ENCODE assay signal across 8 cellular contexts in the genomic region with DNA sequence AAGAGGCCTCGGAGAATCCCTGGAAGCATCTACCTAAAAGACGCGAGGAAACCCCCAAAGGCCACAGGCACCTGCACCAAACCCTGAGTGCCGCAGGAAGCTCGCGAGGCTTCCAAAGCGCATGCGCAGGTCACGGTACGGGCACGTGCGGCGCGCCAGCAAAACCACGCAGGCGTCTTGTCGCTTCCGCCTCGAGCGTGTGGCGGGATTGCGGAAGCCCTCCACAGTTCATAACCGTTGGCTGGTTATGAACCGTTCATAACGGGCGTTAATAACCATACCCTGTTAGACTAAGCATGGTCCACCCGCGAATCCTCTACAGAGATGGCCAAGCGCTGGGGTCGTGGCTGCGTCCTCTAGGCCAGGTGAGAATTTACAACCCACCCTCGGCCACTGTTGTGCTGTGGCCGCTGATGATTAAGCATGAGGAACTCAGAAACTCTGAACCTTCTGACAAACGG. TPM values are rescaled to one million over a fixed set of nuclear protein-coding genes. Genes with fewer than 3 reads are reported as not detected.
DNase-seq lines count a peak whose midpoint lies in the region; ATAC-seq and TF ChIP-seq lines count a peak whose summit lies in the region.

No MANE protein-coding gene starts in this region.

- H3K27ac Mint-ChIP-seq in activated naive CD8-positive, alpha-beta T cell: peak overlapping the region; percentile 97
- H3K27ac Mint-ChIP-seq in immature natural killer cell: peak overlapping the region; percentile 78 to 91 (median 85)

- peak overlapping the region; percentile 77 for H3K4me3 Mint-ChIP-seq in activated naive CD8-positive, alpha-beta T cell
- peak overlapping the region; percentile 77 to 87 (median 84) for H3K4me3 Mint-ChIP-seq in immature natural killer cell

- ATAC-seq in GM19395 (IDR thresholded peaks at IDR 0.05; ENCODE audit: unreplicated experiment): no peak

- in situ Hi-C loops in GM13977 (cut with MboI; ENCODE audit: low pct_unique_long_range_greater_than_20kb, low sequenced_read_pairs, unreplicated experiment): no loop called here

- no peak for TF ChIP-seq CTCF in GM13977 (IDR thresholded peaks at IDR 0.05; ENCODE audit: extremely low read depth, insufficient read depth, missing control alignments)

- no peaks in the 10 kb centered on the region for H3K27me3 Mint-ChIP-seq in activated naive CD8-positive, alpha-beta T cell
- H3K27me3 Mint-ChIP-seq in immature natural killer cell (ENCODE audit: low read depth in 3 of 3): peaks cover 0 to 11% (median 5%) of the 10 kb centered on the region in 3 donors

- DNase-seq in GM13977 (ENCODE audit: low spot score) (peak; percentile 87), SHP77 (lab: John Stamatoyannopoulos, UW) (peak; percentile 77 to 80), immature natural killer cell (peak; percentile 80 to 83 (median 81)), UCSD-AML1 (lab: John Stamatoyannopoulos, UW; ENCODE audit: unreplicated experiment) (no peak), OCI-M1 (lab: John Stamatoyannopoulos, UW) (no peak)
- DNase-seq in stimulated activated CD4-positive, alpha-beta T cell treated with anti-CD3 and anti-CD28 coated beads, Interleukin-1b, Interleukin-23, amount 100 ng/mL, for 1 hour (ENCODE audit: low read depth in 2 of 2): peak; percentile 53 to 58

- H3K9me3 Mint-ChIP-seq in activated naive CD8-positive, alpha-beta T cell (ENCODE audit: low read depth): no peaks in the 10 kb centered on the region
- peaks cover 0 to 2% (median 0%) of the 10 kb centered on the region in 6 donors for H3K9me3 Mint-ChIP-seq in immature natural killer cell

- H3K36me3 Mint-ChIP-seq in activated naive CD8-positive, alpha-beta T cell: peaks cover 12% of the 10 kb centered on the region
- peaks cover 7 to 12% (median 9%) of the 10 kb centered on the region in 3 donors for H3K36me3 Mint-ChIP-seq in immature natural killer cell

- peaks cover 42% of the 10 kb centered on the region for H3K4me1 Mint-ChIP-seq in activated naive CD8-positive, alpha-beta T cell (ENCODE audit: low read depth)
- H3K4me1 Mint-ChIP-seq in immature natural killer cell: peaks cover 15 to 20% of the 10 kb centered on the region in 2 donors

RNA-seq across cellular contexts. Expression of gene MORC2, which starts 46.4 kb away (rescaled TPM):
- 1 to 10 TPM in 2 of 3 donors, not detected in 1; 1.1 to 6.9 TPM for polyA plus RNA-seq in immature natural killer cell

RNA-seq across cellular contexts. Expression of gene TUG1, which starts 46.9 kb away (rescaled TPM):
- 10 to 100 TPM in 2 of 3 donors, 1 to 10 TPM in 1; 7.8 to 22.9 (median 13.6) TPM for polyA plus RNA-seq in immature natural killer cell

Comparison
In these comparisons a context has a peak if more than half of its experiments do, and no peak if none do; other contexts are left out.
1. DNase-seq: peak in GM13977 (single experiment), SHP77 (2 of 2), immature natural killer cell (3 of 3) and stimulated activated CD4-positive, alpha-beta T cell treated with anti-CD3 and anti-CD28 coated beads, Interleukin-1b, Interleukin-23, amount 100 ng/mL, for 1 hour (2 of 2); none in UCSD-AML1 (single experiment) and OCI-M1 (single experiment).